ENCODE assay signal across 9 cellular contexts in the genomic region with DNA sequence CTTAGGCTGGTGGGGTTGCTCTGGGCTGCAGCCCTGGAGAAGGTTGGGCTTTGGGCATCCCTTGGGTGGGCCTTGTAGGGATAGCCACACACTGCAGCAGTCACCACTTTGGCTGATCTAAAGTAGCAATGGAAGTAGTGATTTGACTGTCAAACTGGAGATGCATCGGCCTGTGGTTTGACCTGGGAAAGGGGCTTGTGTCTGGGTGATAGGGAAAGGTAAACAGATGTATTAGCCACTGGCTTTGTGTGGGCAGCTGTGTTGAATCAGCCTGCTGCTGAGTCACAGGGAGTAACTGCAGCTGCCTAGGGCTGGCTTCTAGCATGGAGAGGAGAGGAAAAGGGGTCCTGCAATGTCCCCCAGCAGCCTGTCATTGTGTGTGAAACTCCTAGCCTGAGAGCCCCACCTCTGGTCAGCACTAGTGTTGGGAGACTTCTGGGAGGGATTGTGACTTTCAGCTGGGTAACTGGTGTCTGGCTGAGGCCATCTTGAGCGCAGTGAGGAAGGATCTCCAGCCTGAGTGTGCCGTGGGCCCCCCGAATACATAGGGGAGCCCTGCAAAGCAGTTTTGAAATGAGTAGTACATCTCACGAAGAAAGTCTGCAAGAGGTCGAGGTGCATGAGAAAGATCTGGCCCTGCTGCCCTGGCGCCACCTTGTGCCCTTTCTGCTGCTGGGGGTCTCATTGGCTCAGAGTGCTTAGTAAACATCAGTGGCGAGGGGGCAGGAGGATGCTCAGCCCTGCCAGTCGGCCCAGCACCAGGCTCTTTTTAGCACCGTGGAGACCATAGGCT.
DNase-seq lines count a peak whose midpoint lies in the region; ATAC-seq and TF ChIP-seq lines count a peak whose summit lies in the region.
"Had no signal": no experiment of that assay in that cellular context is flagged by ENCODE, and none has a peak within 500 bp of the region (broad histone marks: within the 10 kb centered on the region; RNA-seq: fewer than 3 reads in every experiment).

No MANE protein-coding gene starts in this region.

- peaks cover under 1% of the 10 kb centered on the region for H3K9me3 Mint-ChIP-seq in progenitor cell of endocrine pancreas (ENCODE audit: low read depth)

- H3K4me3 ChIP-seq in astrocyte of the cerebellum (ENCODE audit: low read depth, low read length): no peak overlapping the region
- H3K4me3 ChIP-seq: skin epidermis had no signal

- peaks cover 49% of the 10 kb centered on the region for H3K4me1 Mint-ChIP-seq in progenitor cell of endocrine pancreas (ENCODE audit: low read depth)

- TF ChIP-seq CTCF in astrocyte of the cerebellum (IDR thresholded peaks at IDR 0.05; ENCODE audit: low read depth, low read length, missing control alignments): no peak
- peak; percentile 21 for TF ChIP-seq CTCF in progenitor cell of endocrine pancreas (IDR thresholded peaks at IDR 0.05; ENCODE audit: unreplicated experiment)

- no peak overlapping the region for H3K4me3 Mint-ChIP-seq in progenitor cell of endocrine pancreas (ENCODE audit: low read depth)

- peak overlapping the region; percentile 89 for H3K27ac Mint-ChIP-seq in progenitor cell of endocrine pancreas

- peak; percentile 5 to 24 for DNase-seq in activated CD4-positive, alpha-beta T cell treated with anti-CD3 and anti-CD28 coated beads, Interleukin-2, amount 50 U/mL, for 48 hours
- DNase-seq in activated CD4-positive, alpha-beta T cell treated with anti-CD3 and anti-CD28 coated beads for 1 hour: no peak
- peak; percentile 59 for DNase-seq in astrocyte of the cerebellum (ENCODE audit: low read depth)
- DNase-seq in progenitor cell of endocrine pancreas (ENCODE audit: low spot score, unreplicated experiment): no peak
- DNase-seq in AML-193 (lab: John Stamatoyannopoulos, UW): no peak

- ATAC-seq in HG03039 (IDR thresholded peaks at IDR 0.05; ENCODE audit: unreplicated experiment) (peak; percentile 82), HG02938 (IDR thresholded peaks at IDR 0.05; ENCODE audit: unreplicated experiment) (no peak), HG02678 (IDR thresholded peaks at IDR 0.05; ENCODE audit: unreplicated experiment) (no peak)

- no peaks in the 10 kb centered on the region for H3K27me3 Mint-ChIP-seq in progenitor cell of endocrine pancreas

- H3K36me3 Mint-ChIP-seq in progenitor cell of endocrine pancreas (ENCODE audit: insufficient read depth): peaks cover 1% of the 10 kb centered on the region

- in situ Hi-C loops in astrocyte of the cerebellum (cut with HindIII; ENCODE audit: low sequenced_read_pairs): no loop called here

Comparison
In these comparisons a context has a peak if more than half of its experiments do, and no peak if none do; other contexts are left out.
1. DNase-seq: peak in activated CD4-positive, alpha-beta T cell treated with anti-CD3 and anti-CD28 coated beads, Interleukin-2, amount 50 U/mL, for 48 hours (2 of 2) and astrocyte of the cerebellum (single experiment); none in activated CD4-positive, alpha-beta T cell treated with anti-CD3 and anti-CD28 coated beads for 1 hour (single experiment), progenitor cell of endocrine pancreas (single experiment) and AML-193 (0 of 2).